Comparison of ENCODE assay signal across 18 cellular contexts in the genomic region with DNA sequence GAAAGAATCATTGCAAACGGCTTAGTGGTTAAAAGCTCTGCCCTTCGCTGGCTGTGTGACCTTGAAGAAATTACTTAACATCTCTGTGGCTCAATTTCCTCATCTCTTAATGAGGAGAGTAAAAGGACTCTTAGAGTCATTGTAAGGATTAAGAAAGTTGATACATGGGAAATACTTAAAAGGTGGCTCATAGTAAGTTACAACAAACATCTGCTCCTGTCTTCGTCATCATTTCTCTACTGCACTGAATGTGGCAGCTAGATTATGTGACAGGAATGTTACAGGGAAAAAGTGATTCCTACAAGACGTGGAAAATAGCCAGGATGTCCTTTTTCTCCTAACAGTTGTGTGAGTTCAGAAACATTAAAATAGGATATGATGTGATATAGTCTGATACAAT.
DNase-seq lines count a peak whose midpoint lies in the region; ATAC-seq and TF ChIP-seq lines count a peak whose summit lies in the region.
"Had no signal": no experiment of that assay in that cellular context is flagged by ENCODE, and none has a peak within 500 bp of the region (broad histone marks: within the 10 kb centered on the region; RNA-seq: fewer than 3 reads in every experiment).

No MANE protein-coding gene starts in this region.

- no peak overlapping the region for H3K23ac ChIP-seq in trophoblast cell (ENCODE audit: low read length)

- peaks cover 11% of the 10 kb centered on the region; the same call in 1 of the 2 replicates for H3F3A ChIP-seq in PC-9 (ENCODE audit: insufficient read depth, low read depth)

- H2AFZ ChIP-seq in PC-9, result no peak overlapping the region
- H2AFZ ChIP-seq in trophoblast cell (ENCODE audit: insufficient read depth, low read length, poor library complexity), result no peak overlapping the region

- H3K4ac ChIP-seq in trophoblast cell (ENCODE audit: low read depth, low read length), result no peak overlapping the region

- H3K27me3 ChIP-seq in PC-9 (ENCODE audit: insufficient read depth, low read depth) (no peaks in the 10 kb centered on the region), trophoblast cell (ENCODE audit: insufficient read depth, low read length) (no peaks in the 10 kb centered on the region), uterus (no peaks in the 10 kb centered on the region)

- no peak overlapping the region for H2AK5ac ChIP-seq in trophoblast cell (ENCODE audit: low read length)

- no peak for ATAC-seq in HG03025 (IDR thresholded peaks at IDR 0.05; ENCODE audit: low FRiP score, unreplicated experiment)
- ATAC-seq: activated T-helper 17 cell treated with anti-CD3 and anti-CD28 coated beads, Interleukin-2, amount 50 U/mL, for 72 hours had no signal

- H3K4me2 ChIP-seq in PC-9 (peak overlapping the region; percentile 58), trophoblast cell (ENCODE audit: low read length) (no peak overlapping the region)

- no peaks in the 10 kb centered on the region for H3K79me2 ChIP-seq in PC-9 (ENCODE audit: low read depth)
- no peaks in the 10 kb centered on the region for H3K79me2 ChIP-seq in trophoblast cell (ENCODE audit: control insufficient read depth, insufficient read depth, low read length, poor library complexity)

- H2BK120ac ChIP-seq in trophoblast cell (ENCODE audit: insufficient read depth, low read length, poor library complexity), result no peak overlapping the region

- H4K12ac ChIP-seq in trophoblast cell (ENCODE audit: low read depth, low read length), result no peak overlapping the region

- H2BK5ac ChIP-seq in trophoblast cell (ENCODE audit: low read depth, low read length, poor library complexity), result no peak overlapping the region

- no peaks in the 10 kb centered on the region for H3K9me3 ChIP-seq in PC-9 (ENCODE audit: insufficient read depth, low read depth)
- peaks cover 2% of the 10 kb centered on the region for H3K9me3 ChIP-seq in trophoblast cell (ENCODE audit: insufficient read depth, low read depth, low read length)
- H3K9me3 ChIP-seq in uterus, result no peaks in the 10 kb centered on the region

- no CpG with 5 or more reads among the region's 4 CpGs for WGBS in trophoblast cell (ENCODE audit: extremely low coverage, insufficient coverage, insufficient read length)

- no peaks in the 10 kb centered on the region for H3K79me1 ChIP-seq in trophoblast cell (ENCODE audit: low read length)

- no peak overlapping the region for H3K14ac ChIP-seq in trophoblast cell (ENCODE audit: low read length)

- H3K36me3 ChIP-seq in PC-9 (ENCODE audit: low read depth) (no peaks in the 10 kb centered on the region), trophoblast cell (ENCODE audit: control insufficient read depth in 1 of 2, insufficient read depth in 2 of 2, low read length in 2 of 2) (no peaks in the 10 kb centered on the region), uterus (no peaks in the 10 kb centered on the region)

- no peak overlapping the region for H2BK12ac ChIP-seq in trophoblast cell (ENCODE audit: low read length)

- no peak overlapping the region for H3K9ac ChIP-seq in trophoblast cell (ENCODE audit: low read length)

- no peaks in the 10 kb centered on the region for H3K9me2 ChIP-seq in PC-9 (ENCODE audit: insufficient read depth)

- no peak overlapping the region for H3K18ac ChIP-seq in trophoblast cell (ENCODE audit: low read length)

- H4K91ac ChIP-seq in trophoblast cell (ENCODE audit: low read depth, low read length), result no peak overlapping the region

- CTCF ChIA-PET in PC-9 (lab: Charles Lee), result no interaction called here

- H3K27ac ChIP-seq in PC-9, result peak overlapping the region; percentile 42
- H3K27ac ChIP-seq in trophoblast cell (ENCODE audit: low read depth, low read length), result no peak overlapping the region
- H3K27ac ChIP-seq in uterus, result no peak overlapping the region
- H3K27ac ChIP-seq: C4-2B, coronary artery had no signal

- intact Hi-C loops in PC-9 (cut with micrococcal nuclease; ENCODE audit: unreplicated experiment), result no loop called here
- intact Hi-C loops in uterus (cut with DNase I; ENCODE audit: low total_unique reads), result no loop called here

- no TSS peak for BruUV-seq in PC-9 (replicated peaks; lab: Mats Ljungman, UMichigan)

- TF ChIP-seq CTCF in PC-9 (conservative IDR thresholded peaks at IDR 0.05) (no peak), uterus (IDR thresholded peaks at IDR 0.05) (no peak)

- POLR2A ChIA-PET in PC-9 (lab: Charles Lee; ENCODE audit: unreplicated experiment), result no interaction called here

- H3K4me3 ChIP-seq in PC-9 (no peak overlapping the region; the same call in 1 of the 2 replicates), trophoblast cell (ENCODE audit: low read depth, low read length) (no peak overlapping the region), uterus (no peak overlapping the region)
- H3K4me3 ChIP-seq: coronary artery had no signal

- H4K8ac ChIP-seq in trophoblast cell (ENCODE audit: low read depth, low read length), result no peak overlapping the region

- peaks cover 18% of the 10 kb centered on the region for H3K4me1 ChIP-seq in PC-9 (replicated peaks; ENCODE audit: insufficient read depth)
- H3K4me1 ChIP-seq in trophoblast cell (ENCODE audit: control insufficient read depth in 1 of 2, insufficient read depth in 2 of 2, low read length in 2 of 2), result no peaks in the 10 kb centered on the region
- no peaks in the 10 kb centered on the region for H3K4me1 ChIP-seq in uterus

- peak; percentile 77 for DNase-seq in EL
- DNase-seq in PC-9, result peak in 1 of 2 experiments; percentile 40
- peak; percentile 15 for DNase-seq in dedifferentiated amniotic fluid mesenchymal stem cell (ENCODE audit: extremely low spot score)
- DNase-seq in trophoblast cell, result peak; percentile 50 to 84
- DNase-seq in NCI-H2171 (lab: John Stamatoyannopoulos, UW), result no peak
- DNase-seq in uterus, result no peak
- DNase-seq in HK-2 (ENCODE audit: unreplicated experiment), result no peak
- DNase-seq: amygdala, H7, mesendoderm, NCI-H2029 treated with DMSO at 0.1 percent for 48 hours, NCI-H524 treated with DMSO at 0.1 percent for 48 hours, SHP77 treated with DMSO at 0.1 percent for 48 hours, T-helper 2 cell had no signal

- no peak for TF ChIP-seq POLR2A in uterus (IDR thresholded peaks at IDR 0.05)

- no peaks in the 10 kb centered on the region for H4K20me1 ChIP-seq in PC-9 (ENCODE audit: insufficient read depth)

Comparison
In these comparisons a context has a peak if more than half of its experiments do, and no peak if none do; other contexts are left out.
1. DNase-seq: peak in EL (single experiment), dedifferentiated amniotic fluid mesenchymal stem cell (single experiment) and trophoblast cell (2 of 2); none in NCI-H2171 (single experiment), uterus (0 of 2) and HK-2 (single experiment).